8 cellular contexts compared by ENCODE assay signal in the genomic region with DNA sequence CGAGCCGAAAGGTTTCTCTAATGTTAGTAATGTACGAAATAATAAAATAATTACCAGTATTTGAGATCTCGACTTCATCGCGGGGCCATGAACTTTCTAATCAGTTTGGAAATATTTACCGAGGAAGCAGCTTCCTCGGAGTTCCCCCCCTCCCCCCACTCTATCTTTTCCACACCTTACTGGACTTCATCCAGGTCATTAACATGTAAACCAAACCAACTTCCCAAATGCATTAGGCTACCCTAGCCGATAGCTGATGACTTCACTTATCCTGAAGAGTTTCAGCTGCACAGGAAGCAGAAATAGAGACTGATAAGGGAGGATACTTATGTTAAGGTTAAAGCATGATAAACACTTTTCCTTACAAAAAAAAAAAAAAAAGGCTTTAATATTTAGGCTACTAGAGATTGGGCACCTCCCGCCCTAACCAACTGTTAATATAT. TPM values are rescaled to one million over a fixed set of nuclear protein-coding genes. Genes with fewer than 3 reads are reported as not detected.
A peak's percentile ranks its signal among the peaks of the same experiment; 100 is the strongest.
DNase-seq lines count a peak whose midpoint lies in the region; ATAC-seq and TF ChIP-seq lines count a peak whose summit lies in the region.

No MANE protein-coding gene starts in this region.

- peak overlapping the region; percentile 16 to 94 for H3K27ac Mint-ChIP-seq in natural killer cell

- intact Hi-C loops in colonic mucosa (cut with DNase I): loop anchor here (10.0 kb wide), 1 partner anchor 150 kb away; no protein-coding TSS in a partner anchor
- intact Hi-C loops in natural killer cell (cut with micrococcal nuclease): loop anchor here (5.0 to 10.0 kb wide), 3 partner anchors 57 to 430 kb away; no protein-coding TSS in a partner anchor

- no peaks in the 10 kb centered on the region for H3K9me3 Mint-ChIP-seq in natural killer cell

- H3K36me3 ChIP-seq in colonic mucosa: no peaks in the 10 kb centered on the region

- no peaks in the 10 kb centered on the region for H3K4me1 ChIP-seq in colonic mucosa

- peak overlapping the region; percentile 49 to 82 for H3K9ac ChIP-seq in colonic mucosa (ENCODE audit: low read depth in 2 of 2, low read length in 2 of 2)

- no peak for ATAC-seq in natural killer cell
- ATAC-seq in GM21737 (IDR thresholded peaks at IDR 0.05; ENCODE audit: unreplicated experiment): no peak

- H3K4me1 Mint-ChIP-seq in natural killer cell: peaks cover 24 to 34% of the 10 kb centered on the region in 2 donors

- H3K4me3 Mint-ChIP-seq in natural killer cell: peak overlapping the region; percentile 98

- TF ChIP-seq CTCF in colonic mucosa (IDR thresholded peaks at IDR 0.05) (no peak), natural killer cell (IDR thresholded peaks at IDR 0.05) (no peak)

- H3K9me3 ChIP-seq in colonic mucosa: no peaks in the 10 kb centered on the region

- DNase-seq in CMK (ENCODE audit: low read depth) (peak; percentile 84), NAMALWA (ENCODE audit: low spot score) (peak; percentile 14), colonic mucosa (no peak), natural killer cell (no peak), NCI-H1417 treated with DMSO at 0.1 percent for 48 hours (lab: John Stamatoyannopoulos, UW) (no peak), NCI-H1436 (lab: John Stamatoyannopoulos, UW) (no peak), NCI-H2196 treated with DMSO at 0.1 percent for 48 hours (lab: John Stamatoyannopoulos, UW; ENCODE audit: unreplicated experiment) (no peak)

- peak overlapping the region; percentile 80 for H3K27ac ChIP-seq in colonic mucosa

- no peaks in the 10 kb centered on the region for H3K27me3 ChIP-seq in colonic mucosa

- H3K4me3 ChIP-seq in colonic mucosa: peak overlapping the region; percentile 52

- H3K27me3 Mint-ChIP-seq in natural killer cell (ENCODE audit: low read depth in 2 of 2): peaks cover 11 to 14% of the 10 kb centered on the region in 2 donors

- H3K36me3 Mint-ChIP-seq in natural killer cell: no peaks in the 10 kb centered on the region

RNA-seq across cellular contexts. Expression of a gene that starts 1.5 kb away (rescaled TPM):
- total RNA-seq in colonic mucosa (10 to 100 TPM in 1 of 2 donors, 1 to 10 TPM in 1; 7.3 to 26.9 TPM), natural killer cell (10 to 100 TPM in 2 of 3 donors, 1 to 10 TPM in 1; 9.2 to 22.0 (median 18.3) TPM)

Comparison
In these comparisons a context has a peak if more than half of its experiments do, and no peak if none do; other contexts are left out.
1. DNase-seq: peak in CMK (single experiment) and NAMALWA (single experiment); none in colonic mucosa (single experiment), natural killer cell (single experiment), NCI-H1417 treated with DMSO at 0.1 percent for 48 hours (single experiment), NCI-H1436 (single experiment) and NCI-H2196 treated with DMSO at 0.1 percent for 48 hours (single experiment).